8 cellular contexts compared by ENCODE assay signal in genomic region chr1:20194770-20195463, GRCh38. TPM values are rescaled to one million over a fixed set of nuclear protein-coding genes. Genes with fewer than 3 reads are reported as not detected.
DNase-seq lines count a peak whose midpoint lies in the region; ATAC-seq and TF ChIP-seq lines count a peak whose summit lies in the region.

No MANE protein-coding gene starts in this region.

- ATAC-seq in left lobe of liver = peak; percentile 99
- ATAC-seq in HG03039 (IDR thresholded peaks at IDR 0.05; ENCODE audit: unreplicated experiment) = no peak
- ATAC-seq in GM18502 (IDR thresholded peaks at IDR 0.05; ENCODE audit: poor library complexity, unreplicated experiment) = no peak

- TF ChIP-seq CTCF in GM10248 (IDR thresholded peaks at IDR 0.05; ENCODE audit: control extremely low read depth, extremely low read depth, low read depth, missing control alignments) = peak; percentile 91

- DNase-seq in GM10248 (ENCODE audit: extremely low spot score) = peak; percentile 76
- DNase-seq in NCI-H1694 (lab: John Stamatoyannopoulos, UW) = peak; percentile 70
- peak; percentile 47 for DNase-seq in activated CD4-positive, CD25-positive, alpha-beta regulatory T cell treated with anti-CD3 and anti-CD28 coated beads, Interleukin-2, amount 50 U/mL, for 16 hours (ENCODE audit: low read depth, low spot score)
- peak; percentile 51 for DNase-seq in central memory CD4-positive, alpha-beta T cell
- peak; percentile 82 for DNase-seq in left lobe of liver (ENCODE audit: low spot score)
- DNase-seq in stimulated activated CD4-positive, alpha-beta T cell treated with anti-CD3 and anti-CD28 coated beads, TNF-alpha, amount 100 ng/mL, for 24 hours (ENCODE audit: low read depth in 3 of 3) = peak; percentile 57 to 75 (median 67)

- CTCF ChIA-PET in GM10248 (lab: Yijun Ruan, JAX) = interaction anchor here (0.7 to 5.5 kb wide), 29 partner anchors 8 to 313 kb away, joined by 3 to 72 read pairs (median 4); partner anchors contain the start of genes OTUD3, PLA2G2C and UBXN10

- POLR2A ChIA-PET in GM10248 (lab: Yijun Ruan, JAX) = no interaction called here

RNA-seq across cellular contexts. Expression of gene PLA2G2C, which starts 8.6 kb away (rescaled TPM):
- not detected for total RNA-seq in left lobe of liver

RNA-seq across cellular contexts. Expression of gene UBXN10, which starts 9.0 kb away (rescaled TPM):
- 1.3 TPM for total RNA-seq in left lobe of liver

RNA-seq across cellular contexts. Expression of gene PLA2G2F, which starts 55.8 kb away (rescaled TPM):
- total RNA-seq in left lobe of liver = not detected
